In the genomic region with DNA sequence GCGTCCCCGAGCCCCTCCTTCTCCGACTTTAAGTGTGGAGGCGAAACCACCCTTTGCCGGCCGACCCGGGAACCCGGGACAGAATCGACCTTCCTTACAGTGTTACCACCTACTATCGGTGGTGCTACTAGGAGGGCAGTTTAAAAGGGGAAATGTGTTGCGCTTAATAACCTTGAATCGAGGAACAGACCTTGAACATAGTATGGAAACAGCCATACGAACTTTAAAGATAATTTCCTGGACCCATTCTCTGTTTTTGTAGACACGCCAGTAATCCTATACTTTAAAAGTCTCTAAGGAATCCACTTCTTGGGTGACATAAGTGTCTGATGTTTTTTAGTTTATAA, we compare ENCODE assay signal across 8 cellular contexts. TPM values are rescaled to one million over a fixed set of nuclear protein-coding genes. Genes with fewer than 3 reads are reported as not detected.
A peak's percentile ranks its signal among the peaks of the same experiment; 100 is the strongest.
DNase-seq lines count a peak whose midpoint lies in the region; ATAC-seq and TF ChIP-seq lines count a peak whose summit lies in the region.

No MANE protein-coding gene starts in this region.

- ATAC-seq in DND-41 (ENCODE audit: insufficient read depth, low read depth), result no peak
- ATAC-seq in HG03139 (IDR thresholded peaks at IDR 0.05; ENCODE audit: unreplicated experiment), result no peak

- H3K27me3 ChIP-seq in DND-41 (ENCODE audit: insufficient read depth, low read length, poor library complexity), result no peaks in the 10 kb centered on the region
- H3K27me3 ChIP-seq in SJCRH30, result no peaks in the 10 kb centered on the region
- H3K27me3 ChIP-seq in esophagus muscularis mucosa, result no peaks in the 10 kb centered on the region
- no peaks in the 10 kb centered on the region for H3K27me3 ChIP-seq in parathyroid adenoma (ENCODE audit: control insufficient read depth, insufficient read depth, low read length)

- H3K4me3 ChIP-seq in DND-41 (ENCODE audit: low read depth in 1 of 2, low read length in 2 of 2) (peak overlapping the region; percentile 86 to 95), SJCRH30 (peak overlapping the region; percentile 100), esophagus muscularis mucosa (peak overlapping the region; percentile 75 to 100 (median 98)), parathyroid adenoma (ENCODE audit: low read depth, low read length) (peak overlapping the region; percentile 88)

- peaks cover 40% of the 10 kb centered on the region for H4K20me1 ChIP-seq in DND-41 (ENCODE audit: insufficient read depth, low read length)

- no peak for TF ChIP-seq CTCF in DND-41 (IDR thresholded peaks at IDR 0.05; ENCODE audit: borderline replicate concordance, extremely low read depth, low read length, poor library complexity, severe bottlenecking)
- TF ChIP-seq CTCF in esophagus muscularis mucosa (IDR thresholded peaks at IDR 0.05), result no peak
- no peak for TF ChIP-seq CTCF in parathyroid adenoma (IDR thresholded peaks at IDR 0.05)

- intact Hi-C loops in esophagus muscularis mucosa (cut with DNase I), result no loop called here

- H2AFZ ChIP-seq in DND-41 (ENCODE audit: low read depth, low read length), result peak overlapping the region; percentile 83; the same call in 1 of the 2 replicates
- peak overlapping the region; percentile 96 for H2AFZ ChIP-seq in parathyroid adenoma

- H3K27ac ChIP-seq in DND-41 (ENCODE audit: low read length) (peak overlapping the region; percentile 97), SJCRH30 (peak overlapping the region; percentile 91), esophagus muscularis mucosa (replicated peaks in 1 of 4) (peak overlapping the region; percentile 96 to 99 (median 98)), parathyroid adenoma (peak overlapping the region; percentile 96)

- peaks cover 79% of the 10 kb centered on the region for H3K79me2 ChIP-seq in DND-41 (ENCODE audit: insufficient read depth, low read length)
- no peaks in the 10 kb centered on the region for H3K79me2 ChIP-seq in parathyroid adenoma

- no peak for TF ChIP-seq POLR2A in esophagus muscularis mucosa (IDR thresholded peaks at IDR 0.05; ENCODE audit: low read depth)

- H3K9ac ChIP-seq in DND-41 (ENCODE audit: low read depth, low read length) (peak overlapping the region; percentile 97), parathyroid adenoma (no peak overlapping the region)

- DNase-seq in DND-41, result no peak
- DNase-seq in SJCRH30, result no peak
- DNase-seq in esophagus muscularis mucosa (ENCODE audit: extremely low spot score), result no peak
- no peak for DNase-seq in DMS153 (lab: John Stamatoyannopoulos, UW)
- no peak for DNase-seq in GM19240 (ENCODE audit: insufficient read length, low spot score)
- no peak for DNase-seq in activated CD8-positive, alpha-beta memory T cell treated with anti-CD3 and anti-CD28 coated beads, Interleukin-2, amount 50 U/mL, for 48 hours

- H3K4me1 ChIP-seq in DND-41 (ENCODE audit: insufficient read depth, low read length), result peaks cover 29% of the 10 kb centered on the region
- no peaks in the 10 kb centered on the region for H3K4me1 ChIP-seq in SJCRH30
- H3K4me1 ChIP-seq in esophagus muscularis mucosa, result peaks cover 8 to 47% (median 45%) of the 10 kb centered on the region in 4 donors
- no peaks in the 10 kb centered on the region for H3K4me1 ChIP-seq in parathyroid adenoma

- TF ChIP-seq EP300 in esophagus muscularis mucosa (IDR thresholded peaks at IDR 0.05), result no peak

- H3K9me3 ChIP-seq in DND-41 (ENCODE audit: insufficient read depth, low read length, severe bottlenecking) (no peaks in the 10 kb centered on the region), SJCRH30 (replicated peaks) (no peaks in the 10 kb centered on the region), esophagus muscularis mucosa (no peaks in the 10 kb centered on the region), parathyroid adenoma (ENCODE audit: control insufficient read depth, low read length) (no peaks in the 10 kb centered on the region)

- peaks cover 18% of the 10 kb centered on the region for H3K36me3 ChIP-seq in DND-41 (ENCODE audit: insufficient read depth, low read length)
- H3K36me3 ChIP-seq in SJCRH30, result peaks cover 9% of the 10 kb centered on the region; the same call in 1 of the 2 replicates
- H3K36me3 ChIP-seq in esophagus muscularis mucosa, result peaks cover 9 to 12% (median 11%) of the 10 kb centered on the region in 4 donors
- H3K36me3 ChIP-seq in parathyroid adenoma (ENCODE audit: control insufficient read depth, insufficient read depth, low read length), result no peaks in the 10 kb centered on the region

- 2% methylated on average over 14 of the region's 14 CpGs for WGBS in esophagus muscularis mucosa

- H3K4me2 ChIP-seq in DND-41 (ENCODE audit: insufficient read depth, low read length), result peak overlapping the region; percentile 81
- peak overlapping the region; percentile 99 for H3K4me2 ChIP-seq in parathyroid adenoma (ENCODE audit: low read length)

RNA-seq across cellular contexts. Expression of a gene that starts 1.5 kb away (rescaled TPM):
- 11.6 and 11.8 TPM in 2 replicates for total RNA-seq in SJCRH30 (2014; rRNA removed; shearing (Covaris generic))
- total RNA-seq in esophagus muscularis mucosa, result 10 to 100 TPM; 26.2 to 42.8 (median 38.6) TPM
